ENCODE assay signal across 20 cellular contexts in the genomic region with DNA sequence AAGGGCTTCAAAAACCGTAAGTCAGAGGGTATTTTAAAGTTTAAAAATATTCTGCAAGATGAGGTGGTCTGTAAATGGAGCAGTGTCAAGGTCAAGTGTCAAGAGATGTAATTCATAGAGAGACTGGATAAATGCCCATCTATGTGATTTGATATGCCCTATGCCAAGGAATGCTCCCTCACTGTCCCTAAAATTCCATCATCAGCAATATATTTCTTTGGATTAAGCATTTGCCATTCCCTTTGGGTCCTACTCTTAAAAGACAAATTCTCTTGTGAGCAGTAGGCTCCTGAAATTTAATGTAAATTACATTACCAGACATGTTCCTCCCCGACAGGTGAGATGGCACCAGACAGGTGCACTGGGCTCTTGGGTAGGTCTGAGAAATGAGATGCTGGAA. TPM values are rescaled to one million over a fixed set of nuclear protein-coding genes. Genes with fewer than 3 reads are reported as not detected.
DNase-seq lines count a peak whose midpoint lies in the region; ATAC-seq, FAIRE-seq and TF ChIP-seq lines count a peak whose summit lies in the region.
"Had no signal": no experiment of that assay in that cellular context is flagged by ENCODE, and none has a peak within 500 bp of the region (broad histone marks: within the 10 kb centered on the region; RNA-seq: fewer than 3 reads in every experiment).

No MANE protein-coding gene starts in this region.

- H3K27ac ChIP-seq in A549 = no peak overlapping the region
- 0 out of 2 replicates have a peak overlapping the region, but pooled peaks have one; percentile 0 for H3K27ac ChIP-seq in SK-N-MC
- no peak overlapping the region for H3K27ac ChIP-seq in trophoblast cell (ENCODE audit: low read depth, low read length)
- no peak overlapping the region for H3K27ac ChIP-seq in small intestine (ENCODE audit: low read depth in 1 of 2, low read length in 1 of 2)
- H3K27ac ChIP-seq: GM23248 had no signal

- peaks cover 8% of the 10 kb centered on the region for H3K79me2 ChIP-seq in trophoblast cell (ENCODE audit: control insufficient read depth, insufficient read depth, low read length, poor library complexity)

- H3K79me1 ChIP-seq in trophoblast cell (ENCODE audit: low read length) = peaks cover 30% of the 10 kb centered on the region

- no peak overlapping the region for H3K18ac ChIP-seq in trophoblast cell (ENCODE audit: low read length)

- H3K4me1 Mint-ChIP-seq in mesothelial cell of epicardium = peaks cover 54% of the 10 kb centered on the region

- no peak overlapping the region for H4K8ac ChIP-seq in trophoblast cell (ENCODE audit: low read depth, low read length)

- no peak overlapping the region for H3K4me3 ChIP-seq in A549
- H3K4me3 ChIP-seq in SK-N-MC = no peak overlapping the region
- H3K4me3 ChIP-seq in trophoblast cell (ENCODE audit: low read depth, low read length) = no peak overlapping the region
- H3K4me3 ChIP-seq in small intestine (ENCODE audit: low read depth in 1 of 2, low read length in 2 of 2) = no peak overlapping the region
- H3K4me3 ChIP-seq: BLaER1 treated with 17β-estradiol and CSF1 and Interleukin-3, amounts not matched to agents 10 nM and 100 nM; GM23248 had no signal

- H3K36me3 ChIP-seq in SK-N-MC (ENCODE audit: insufficient read depth, low read length) (no peaks in the 10 kb centered on the region), trophoblast cell (ENCODE audit: control insufficient read depth in 1 of 2, insufficient read depth in 2 of 2, low read length in 2 of 2) (no peaks in the 10 kb centered on the region), small intestine (ENCODE audit: control insufficient read depth in 2 of 2, insufficient read depth in 2 of 2, low read length in 2 of 2) (no peaks in the 10 kb centered on the region)
- H3K36me3 ChIP-seq: BLaER1 treated with 17β-estradiol and CSF1 and Interleukin-3, amounts not matched to agents 10 nM and 100 nM had no signal

- peak overlapping the region; percentile 9 for H3K27ac Mint-ChIP-seq in mesothelial cell of epicardium
- H3K27ac Mint-ChIP-seq: CD4-positive, CD25-positive, alpha-beta regulatory T cell; HFFc6 had no signal

- 74% methylated on average over 2 of the region's 2 CpGs for WGBS in A549 (ENCODE audit: missing lambda C conversion rate)
- WGBS in trophoblast cell (ENCODE audit: extremely low coverage, insufficient coverage, insufficient read length) = no CpG with 5 or more reads among the region's 2 CpGs
- WGBS in small intestine, 3 donors = 91 to 100% (median 94%) methylated on average over 2 of the region's 2 CpGs

- H3K9me3 ChIP-seq in A549 (no peaks in the 10 kb centered on the region), SK-N-MC (ENCODE audit: low read depth, low read length) (no peaks in the 10 kb centered on the region), trophoblast cell (ENCODE audit: insufficient read depth, low read depth, low read length) (no peaks in the 10 kb centered on the region), small intestine (ENCODE audit: control insufficient read depth, low read depth) (no peaks in the 10 kb centered on the region)
- H3K9me3 ChIP-seq: BLaER1 treated with 17β-estradiol and CSF1 and Interleukin-3, amounts not matched to agents 10 nM and 100 nM; Caco-2 had no signal

- H3K9ac ChIP-seq in SK-N-MC (ENCODE audit: insufficient read length) (no peak overlapping the region), trophoblast cell (ENCODE audit: low read length) (no peak overlapping the region)
- H3K9ac ChIP-seq: BLaER1 treated with 17β-estradiol and CSF1 and Interleukin-3, amounts not matched to agents 10 nM and 100 nM; GM23248 had no signal

- H3K36me3 Mint-ChIP-seq in mesothelial cell of epicardium = no peaks in the 10 kb centered on the region
- H3K36me3 Mint-ChIP-seq: CD4-positive, CD25-positive, alpha-beta regulatory T cell had no signal

- H2AK5ac ChIP-seq in trophoblast cell (ENCODE audit: low read length) = peak overlapping the region; percentile 64

- H3K9me3 Mint-ChIP-seq in mesothelial cell of epicardium = no peaks in the 10 kb centered on the region
- H3K9me3 Mint-ChIP-seq: CD4-positive, CD25-positive, alpha-beta regulatory T cell; HFFc6 had no signal

- H2BK120ac ChIP-seq in trophoblast cell (ENCODE audit: insufficient read depth, low read length, poor library complexity) = no peak overlapping the region

- no peak overlapping the region for H3K4ac ChIP-seq in trophoblast cell (ENCODE audit: low read depth, low read length)

- TF ChIP-seq RAD21 in A549 (conservative IDR thresholded peaks at IDR 0.05 in 1 of 2, IDR thresholded peaks at IDR 0.05 in 1 of 2) = no peak

- POLR2A ChIA-PET in A549 (lab: Yijun Ruan, JAX) = no interaction called here

- H3K4me2 ChIP-seq in A549 (no peak overlapping the region), trophoblast cell (ENCODE audit: low read length) (no peak overlapping the region)

- no peak for FAIRE-seq in A549 (lab: Jason Lieb, UNC)
- FAIRE-seq in small intestine (lab: Jason Lieb, UNC) = no peak
- FAIRE-seq in H54 (lab: Jason Lieb, UNC) = no peak
- FAIRE-seq: GM12892, GM18507 had no signal

- H3K27me3 Mint-ChIP-seq in mesothelial cell of epicardium (ENCODE audit: low read depth) = no peaks in the 10 kb centered on the region

- ATAC-seq in A549 (no peak), HG02798 (IDR thresholded peaks at IDR 0.05; ENCODE audit: poor library complexity, unreplicated experiment) (no peak)
- ATAC-seq: HCT116 had no signal

- H2BK5ac ChIP-seq in trophoblast cell (ENCODE audit: low read depth, low read length, poor library complexity) = no peak overlapping the region

- TF ChIP-seq EP300 in A549 (IDR thresholded peaks at IDR 0.05) = no peak

- CTCF ChIA-PET in A549 (lab: Yijun Ruan, JAX) = interaction anchor here (1.4 kb wide), 1 partner anchor 33 kb away, joined by 3 read pairs; no protein-coding TSS in a partner anchor

- no peak for TF ChIP-seq POLR2A in A549 (IDR thresholded peaks at IDR 0.05; ENCODE audit: low read length)
- TF ChIP-seq POLR2A in H54 (IDR thresholded peaks at IDR 0.05; ENCODE audit: low read depth, low read length) = no peak

- H3K4me1 ChIP-seq in A549 = peaks cover 20% of the 10 kb centered on the region
- H3K4me1 ChIP-seq in trophoblast cell (ENCODE audit: control insufficient read depth in 1 of 2, insufficient read depth in 2 of 2, low read length in 2 of 2) = peaks cover 18 to 21% of the 10 kb centered on the region in 2 experiments
- H3K4me1 ChIP-seq in small intestine (ENCODE audit: control insufficient read depth in 2 of 2, insufficient read depth in 1 of 2, low read depth in 1 of 2, low read length in 1 of 2) = peaks cover 0 to 10% of the 10 kb centered on the region in 2 donors

- no peak overlapping the region for H3K4me3 Mint-ChIP-seq in mesothelial cell of epicardium
- H3K4me3 Mint-ChIP-seq: B cell, HFFc6 had no signal

- no peak overlapping the region for H4K12ac ChIP-seq in trophoblast cell (ENCODE audit: low read depth, low read length)

- H3K27me3 ChIP-seq in trophoblast cell (ENCODE audit: insufficient read depth, low read length) (no peaks in the 10 kb centered on the region), small intestine (ENCODE audit: control insufficient read depth in 2 of 2, insufficient read depth in 2 of 2, low read length in 2 of 2) (no peaks in the 10 kb centered on the region)
- H3K27me3 ChIP-seq: BLaER1 treated with 17β-estradiol and CSF1 and Interleukin-3, amounts not matched to agents 10 nM and 100 nM had no signal

- TF ChIP-seq CTCF in A549 (IDR thresholded peaks at IDR 0.05) (no peak), mesothelial cell of epicardium (IDR thresholded peaks at IDR 0.05; ENCODE audit: unreplicated experiment) (no peak)

- DNase-seq in A549 (ENCODE audit: low read depth in 1 of 2, low spot score in 1 of 2) (no peak), SK-N-MC (ENCODE audit: low read depth, low spot score) (no peak), mesothelial cell of epicardium (ENCODE audit: low spot score in 2 of 2, unreplicated experiment in 2 of 2) (no peak), trophoblast cell (peak in 1 of 2 donors; percentile 2), small intestine (no peak), H54 (ENCODE audit: insufficient read length, low spot score) (no peak)
- DNase-seq: 8988T; Caco-2; CD4-positive, CD25-positive, alpha-beta regulatory T cell; DMS153; DMS79; GDM1; GM23248; HFFc6 had no signal

- H2BK12ac ChIP-seq in trophoblast cell (ENCODE audit: low read length) = no peak overlapping the region

- H3K14ac ChIP-seq in trophoblast cell (ENCODE audit: low read length) = no peak overlapping the region

- H3K23ac ChIP-seq in trophoblast cell (ENCODE audit: low read length) = no peak overlapping the region

- H2AFZ ChIP-seq in trophoblast cell (ENCODE audit: insufficient read depth, low read length, poor library complexity) = no peak overlapping the region
- H2AFZ ChIP-seq: GM23248 had no signal

- H4K91ac ChIP-seq in trophoblast cell (ENCODE audit: low read depth, low read length) = no peak overlapping the region

TF ChIP-seq in A549, 52 proteins besides CTCF, POLR2A, EP300 and RAD21:
- TF ChIP-seq HDAC2 (IDR thresholded peaks at IDR 0.05) = no peak
- peak; percentile 58 for TF ChIP-seq MAFK (IDR thresholded peaks at IDR 0.05; ENCODE audit: partially characterized antibody)

RNA-seq across cellular contexts. Expression of a gene that starts 16.0 kb away (rescaled TPM):
- 197 and 256 TPM in 2 replicates for polyA plus RNA-seq in A549 (2011; rRNA removed)
- polyA plus RNA-seq in A549 (2012; cell fraction: cytosol; rRNA removed) = 224 and 245 TPM in 2 replicates
- 701 and 1,020 TPM in 2 replicates for polyA plus RNA-seq in A549 (2012; cell fraction: nucleus; rRNA removed)
- 2.0 to 4.2 TPM (median 2.7 TPM) in 3 replicates for polyA plus RNA-seq in A549 (2017; fragmentation: RNase III; extraction: RNeasy Plus Mini Kit Qiagen cat#74134 plus additional on column Dnase treatment)
- polyA minus RNA-seq in A549 (2011; rRNA and poly(A)+ RNA removed) = 237 and 281 TPM in 2 replicates
- 789 to 796 TPM (median 796 TPM) in 3 replicates for total RNA-seq in mesothelial cell of epicardium
- polyA plus RNA-seq in trophoblast cell (2013) = 26.6 and 30.7 TPM in 2 replicates
- polyA plus RNA-seq in small intestine = 100 to 1,000 TPM in 2 of 3 donors, 10 to 100 TPM in 1; 71.6 to 344 (median 136) TPM
